In genomic region chr13:104871456-104871855, GRCh38 we compare ENCODE assay signal across 22 cellular contexts.
"Had no signal": no experiment of that assay in that cellular context is flagged by ENCODE, and none has a peak within 500 bp of the region (broad histone marks: within the 10 kb centered on the region; RNA-seq: fewer than 3 reads in every experiment).

No MANE protein-coding gene starts in this region.

- H3K4me1 ChIP-seq: esophagus squamous epithelium, heart right ventricle, left lung, neural progenitor cell, parathyroid adenoma, right lobe of liver, transverse colon, upper lobe of right lung, uterus had no signal

- H3K4me3 ChIP-seq: esophagus squamous epithelium, heart right ventricle, left lung, neural progenitor cell, right lobe of liver, thoracic aorta, transverse colon, upper lobe of right lung, uterus had no signal

- H3K9me3 ChIP-seq: esophagus squamous epithelium, right lobe of liver, transverse colon, upper lobe of right lung, uterus had no signal

- ATAC-seq: effector memory CD8-positive, alpha-beta T cell; heart right ventricle; left cardiac atrium; left lung; naive thymus-derived CD4-positive, alpha-beta T cell; right lobe of liver; stimulated activated naive B cell treated with anti-CD40 and anti-IgM and Interleukin-4, amounts not matched to agents 10 μg/mL and 1 μg/mL and 100 μg/mL, for 72 hours; upper lobe of right lung had no signal

- H3K36me3 ChIP-seq: esophagus squamous epithelium, heart right ventricle, left lung, neural progenitor cell, right lobe of liver, thoracic aorta, transverse colon, upper lobe of right lung, uterus had no signal

- H3K27me3 ChIP-seq: esophagus squamous epithelium, heart right ventricle, left lung, neural progenitor cell, right lobe of liver, transverse colon, upper lobe of right lung, uterus had no signal

- H3K27ac ChIP-seq: esophagus squamous epithelium, heart right ventricle, left lung, neural progenitor cell, parathyroid adenoma, right lobe of liver, thoracic aorta, transverse colon, upper lobe of right lung, uterus had no signal

- DNase-seq: effector memory CD8-positive, alpha-beta T cell; erythroblast; esophagus squamous epithelium; foreskin melanocyte; glutamatergic neuron; heart right ventricle; hippocampal formation; left cardiac atrium; left lung; mesenchymal stem cell; naive thymus-derived CD4-positive, alpha-beta T cell; right lobe of liver; small intestine; stimulated activated CD4-positive, alpha-beta T cell treated with anti-CD3 and anti-CD28 coated beads, Interleukin-15, amount 100 ng/mL, for 24 hours; stimulated activated CD4-positive, alpha-beta T cell treated with anti-CD3 and anti-CD28 coated beads, Interleukin-2, amount 100 ng/mL, for 48 hours; stimulated activated naive B cell treated with anti-CD40 and anti-IgM and Interleukin-4, amounts not matched to agents 10 μg/mL and 1 μg/mL and 100 μg/mL, for 72 hours; transverse colon; upper lobe of right lung; uterus had no signal
